Comparison of ENCODE assay signal across 8 cellular contexts in the genomic region with DNA sequence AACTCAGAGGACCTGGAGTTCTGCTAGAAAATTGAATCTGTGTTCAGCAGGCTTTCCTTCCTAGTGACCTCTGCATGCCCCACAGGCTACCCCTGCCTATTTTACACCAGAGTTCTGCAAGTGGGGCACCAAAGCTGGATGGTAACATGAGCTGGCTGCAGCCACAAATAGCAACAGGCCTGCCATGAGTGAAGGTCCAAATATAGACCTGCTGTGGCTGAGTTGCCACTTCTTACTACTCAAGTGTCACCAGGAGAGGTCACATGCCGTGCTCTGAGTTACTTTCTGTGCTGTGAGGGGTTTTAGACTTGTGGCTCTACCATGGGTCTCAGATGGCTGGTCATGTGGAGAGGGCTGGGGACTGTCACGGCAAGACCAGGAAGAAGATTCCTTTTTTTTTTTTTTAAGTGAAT. TPM values are rescaled to one million over a fixed set of nuclear protein-coding genes. Genes with fewer than 3 reads are reported as not detected.
DNase-seq lines count a peak whose midpoint lies in the region; ATAC-seq and TF ChIP-seq lines count a peak whose summit lies in the region.

TSS of gene FSD2 (minus strand) at position 76 of the 413 bp plus-strand sequence. CDS start 18,679 bp downstream, outside the sequence.

- H3K4me1 ChIP-seq in HCT116 (ENCODE audit: control insufficient read depth in 1 of 2, insufficient read depth in 2 of 2, low read length in 2 of 2) (peaks cover 5 to 19% of the 10 kb centered on the region in 2 experiments; a peak in 2 of 4 replicates), MM.1S (ENCODE audit: low read length) (peaks cover 36% of the 10 kb centered on the region)

- H3K27me3 ChIP-seq in HCT116 (ENCODE audit: insufficient read depth, low read length) (no peaks in the 10 kb centered on the region; the same call in 1 of the 2 replicates), MM.1S (replicated peaks; ENCODE audit: insufficient read depth, low read length) (no peaks in the 10 kb centered on the region)

- no peak for DNase-seq in HCT116 (ENCODE audit: low read depth, low spot score)
- DNase-seq in MM.1S = peak; percentile 91
- peak; percentile 78 for DNase-seq in left kidney (ENCODE audit: low read depth, low spot score)
- DNase-seq in SW 1271 (lab: John Stamatoyannopoulos, UW) = no peak
- DNase-seq in T-helper 2 cell treated with Interferon-gamma antibody and Interleukin-4, amounts not matched to agents 5 μg/mL and 100 μg/mL, for 36 hours (ENCODE audit: low spot score) = no peak
- no peak for DNase-seq in mucosa of gallbladder (ENCODE audit: low spot score)

- peaks cover 36% of the 10 kb centered on the region for H3F3A ChIP-seq in MM.1S (ENCODE audit: insufficient read depth, low read length)

- H3K9ac ChIP-seq in HCT116 (ENCODE audit: low read length) (no peak within 1 kb of the TSS), MM.1S (ENCODE audit: low read length) (peak within 1 kb of the TSS; percentile 27; the same call in 1 of the 2 replicates)

- no peak within 1 kb of the TSS for H3K27ac Mint-ChIP-seq in T-helper 2 cell treated with Interferon-gamma antibody and Interleukin-4, amounts not matched to agents 5 μg/mL and 100 μg/mL, for 36 hours

- POLR2A ChIA-PET in HCT116 (lab: Charles Lee) = no interaction called here

- H3K4me2 ChIP-seq in HCT116 (ENCODE audit: low read length) = peak within 1 kb of the TSS; percentile 18; the same call in 1 of the 2 replicates
- peak within 1 kb of the TSS; percentile 50 for H3K4me2 ChIP-seq in MM.1S (ENCODE audit: low read depth, low read length)

- H3K9me2 ChIP-seq in HCT116 (ENCODE audit: insufficient read depth) (no peaks in the 10 kb centered on the region), MM.1S (replicated peaks; ENCODE audit: insufficient read depth, low read length) (no peaks in the 10 kb centered on the region)

- RAD21 ChIA-PET in HCT116 (lab: Charles Lee; ENCODE audit: low non-redundant PET in 1 of 2, low total read pairs in 2 of 2, uncharacterized antibody in 2 of 2, unreplicated experiment in 2 of 2) = no interaction called here

- H3K27ac ChIP-seq in HCT116 (ENCODE audit: low read depth, low read length) (no peak within 1 kb of the TSS), MM.1S (ENCODE audit: low read length) (peak within 1 kb of the TSS; percentile 75)

- H3K9me3 ChIP-seq in HCT116 (ENCODE audit: control insufficient read depth in 1 of 2, insufficient read depth in 1 of 2, low read depth in 1 of 2, low read length in 2 of 2) (no peaks in the 10 kb centered on the region), MM.1S (replicated peaks; ENCODE audit: insufficient read depth, low read length) (no peaks in the 10 kb centered on the region)

- CTCF ChIA-PET in HCT116 (lab: Charles Lee) = no interaction called here

- no peak within 1 kb of the TSS for H3K4me3 Mint-ChIP-seq in T-helper 2 cell treated with Interferon-gamma antibody and Interleukin-4, amounts not matched to agents 5 μg/mL and 100 μg/mL, for 36 hours

- intact Hi-C loops in HCT116 (cut with micrococcal nuclease) = loop anchor here (5.0 kb wide), 2 partner anchors 54 to 264 kb away; partner anchors contain the start of gene RPS17

- peaks cover 6% of the 10 kb centered on the region for H3K36me3 Mint-ChIP-seq in T-helper 2 cell treated with Interferon-gamma antibody and Interleukin-4, amounts not matched to agents 5 μg/mL and 100 μg/mL, for 36 hours (ENCODE audit: low read depth)

- H2AFZ ChIP-seq in HCT116 (ENCODE audit: low read depth, low read length, poor library complexity, severe bottlenecking) = no peak within 1 kb of the TSS
- H2AFZ ChIP-seq in MM.1S (ENCODE audit: low read length) = peak within 1 kb of the TSS; percentile 10

- no peaks in the 10 kb centered on the region for H3K9me3 Mint-ChIP-seq in T-helper 2 cell treated with Interferon-gamma antibody and Interleukin-4, amounts not matched to agents 5 μg/mL and 100 μg/mL, for 36 hours

- H3K27me3 Mint-ChIP-seq in T-helper 2 cell treated with Interferon-gamma antibody and Interleukin-4, amounts not matched to agents 5 μg/mL and 100 μg/mL, for 36 hours (ENCODE audit: low read depth) = peaks cover 54% of the 10 kb centered on the region

- BruUV-seq in HCT116 (replicated peaks; lab: Mats Ljungman, UMichigan) = no TSS peak

- H3K79me2 ChIP-seq in HCT116 (ENCODE audit: insufficient read depth, low read length) (peaks cover 8% of the 10 kb centered on the region), MM.1S (ENCODE audit: low read length) (peaks cover 9% of the 10 kb centered on the region)

- no peak for TF ChIP-seq RAD21 in HCT116 (IDR thresholded peaks at IDR 0.05; ENCODE audit: low read depth)

- H3K36me3 ChIP-seq in HCT116 (ENCODE audit: control insufficient read depth in 1 of 2, insufficient read depth in 2 of 2, low read length in 2 of 2) = no peaks in the 10 kb centered on the region; a peak in 1 of 4 replicates
- H3K36me3 ChIP-seq in MM.1S (replicated peaks; ENCODE audit: insufficient read depth, low read length) = no peaks in the 10 kb centered on the region

- H4K20me1 ChIP-seq in HCT116 (ENCODE audit: insufficient read depth) (no peaks in the 10 kb centered on the region), MM.1S (ENCODE audit: insufficient read depth, low read length) (0 out of 2 replicates have a peak, but pooled peaks cover 7% of the 10 kb centered on the region)

- TF ChIP-seq POLR2A in HCT116 (IDR thresholded peaks at IDR 0.05; ENCODE audit: borderline replicate concordance, extremely low read depth, insufficient read depth, insufficient read length) = no peak

- no peak within 1 kb of the TSS for H3K4me3 ChIP-seq in HCT116 (replicated peaks in 1 of 2; ENCODE audit: low read depth in 1 of 2, low read length in 2 of 2)
- peak within 1 kb of the TSS; percentile 1; the same call in 1 of the 2 replicates for H3K4me3 ChIP-seq in MM.1S (ENCODE audit: low read length)

- no peak for TF ChIP-seq CTCF in HCT116 (IDR thresholded peaks at IDR 0.05 in 2 of 3, conservative IDR thresholded peaks at IDR 0.05 in 1 of 3; ENCODE audit: borderline replicate concordance in 1 of 3, insufficient read depth in 1 of 3, low read depth in 2 of 3, low read length in 2 of 3)
- TF ChIP-seq CTCF in MM.1S (IDR thresholded peaks at IDR 0.05; ENCODE audit: low read length) = peak; percentile 25

- H3K4me1 Mint-ChIP-seq in T-helper 2 cell treated with Interferon-gamma antibody and Interleukin-4, amounts not matched to agents 5 μg/mL and 100 μg/mL, for 36 hours (ENCODE audit: low read depth) = peaks cover 11% of the 10 kb centered on the region

- ATAC-seq in GM18508 (IDR thresholded peaks at IDR 0.05; ENCODE audit: insufficient read depth, unreplicated experiment) (peak; percentile 67), HCT116 (no peak), GM21526 (IDR thresholded peaks at IDR 0.05; ENCODE audit: low FRiP score, unreplicated experiment) (no peak)

TF ChIP-seq in HCT116, 20 proteins besides CTCF, POLR2A, EP300 and RAD21 (continues in another document):
- TF ChIP-seq EZH2 (IDR thresholded peaks at IDR 0.05) (no peak), REST (IDR thresholded peaks at IDR 0.05; ENCODE audit: low read depth) (no peak), TCF7L2 (IDR thresholded peaks at IDR 0.05; ENCODE audit: borderline replicate concordance, extremely low read depth, insufficient read depth, insufficient read length) (no peak), YY1 (IDR thresholded peaks at IDR 0.05; ENCODE audit: extremely low read depth, insufficient replicate concordance, low read depth, low read length) (no peak), ELF1 (IDR thresholded peaks at IDR 0.05; ENCODE audit: borderline replicate concordance, low read depth) (no peak), ZFX (IDR thresholded peaks at IDR 0.05) (no peak), ATF3 (IDR thresholded peaks at IDR 0.05) (no peak)

RNA-seq across cellular contexts. Expression of gene FSD2, which starts in this region (rescaled TPM):
- not detected for total RNA-seq in HCT116 (2021; ENCODE audit: unreplicated experiment)
- polyA plus RNA-seq in HCT116 (2012) = 0.03 TPM in 1 of 2 replicates, not detected in the other
- total RNA-seq in mucosa of gallbladder = 0.09 TPM

Comparison
In these comparisons a context has a peak if more than half of its experiments do, and no peak if none do; other contexts are left out.
1. DNase-seq: peak in MM.1S (single experiment) and left kidney (single experiment); none in HCT116 (single experiment), SW 1271 (0 of 2), T-helper 2 cell treated with Interferon-gamma antibody and Interleukin-4, amounts not matched to agents 5 μg/mL and 100 μg/mL, for 36 hours (single experiment) and mucosa of gallbladder (single experiment).